ENCODE assay signal across 18 cellular contexts in genomic region chr9:89654025-89654662, GRCh38. TPM values are rescaled to one million over a fixed set of nuclear protein-coding genes. Genes with fewer than 3 reads are reported as not detected.
A peak's percentile ranks its signal among the peaks of the same experiment; 100 is the strongest.
DNase-seq lines count a peak whose midpoint lies in the region; ATAC-seq and TF ChIP-seq lines count a peak whose summit lies in the region.
"Had no signal": no experiment of that assay in that cellular context is flagged by ENCODE, and none has a peak within 500 bp of the region (broad histone marks: within the 10 kb centered on the region; RNA-seq: fewer than 3 reads in every experiment).

No MANE protein-coding gene starts in this region.

- H3F3A ChIP-seq in GM23338 (replicated peaks; ENCODE audit: low read depth): no peaks in the 10 kb centered on the region

- no peak for TF ChIP-seq EP300 in sigmoid colon (IDR thresholded peaks at IDR 0.05)

- H4K20me1 ChIP-seq in GM23338 (replicated peaks; ENCODE audit: insufficient read depth): no peaks in the 10 kb centered on the region

- H3K4me3 Mint-ChIP-seq in GM23338: no peak overlapping the region

- DNase-seq in GM23338 (ENCODE audit: low spot score) (no peak), body of pancreas (peak in 3 of 4 donors; percentile 53 to 63 (median 58)), right lobe of liver (peak; percentile 82 to 94 (median 93)), sigmoid colon (peak; percentile 70), WERI-Rb-1 (no peak)
- DNase-seq: COR-L47, DMS153, HCEC 1CT, KG1, NCI-H1436, NCI-H2081, NCI-H510A, PC-9, SJCRH30 had no signal

- TF ChIP-seq POLR2A in body of pancreas (IDR thresholded peaks at IDR 0.05) (no peak), right lobe of liver (IDR thresholded peaks at IDR 0.05) (no peak), sigmoid colon (IDR thresholded peaks at IDR 0.05) (no peak)

- H3K9me3 Mint-ChIP-seq in GM23338: no peaks in the 10 kb centered on the region; the same call in 2 of the 3 replicates

- peak; percentile 20; the same call in 2 of the 3 replicates for ATAC-seq in GM23338
- ATAC-seq in body of pancreas: peak; percentile 54
- ATAC-seq in right lobe of liver: peak; percentile 66 to 87 (median 77)
- no peak for ATAC-seq in HG03095 (IDR thresholded peaks at IDR 0.05; ENCODE audit: unreplicated experiment)
- no peak for ATAC-seq in GM21381 (IDR thresholded peaks at IDR 0.05; ENCODE audit: unreplicated experiment)
- ATAC-seq in HG03039 (IDR thresholded peaks at IDR 0.05; ENCODE audit: unreplicated experiment): no peak
- ATAC-seq: A549 had no signal

- no peak overlapping the region for H3K4me2 ChIP-seq in GM23338
- H3K4me2 ChIP-seq: A549, PC-9 had no signal

- peak overlapping the region; percentile 32; the same call in 1 of the 2 replicates for H2AFZ ChIP-seq in GM23338
- H2AFZ ChIP-seq: PC-9 had no signal

- H3K36me3 ChIP-seq in GM23338 (ENCODE audit: insufficient read depth): no peaks in the 10 kb centered on the region
- no peaks in the 10 kb centered on the region for H3K36me3 ChIP-seq in body of pancreas (replicated peaks in 1 of 2; ENCODE audit: insufficient read depth in 1 of 2, low read depth in 2 of 2)
- H3K36me3 ChIP-seq in right lobe of liver: no peaks in the 10 kb centered on the region
- H3K36me3 ChIP-seq in sigmoid colon: no peaks in the 10 kb centered on the region
- H3K36me3 ChIP-seq in WERI-Rb-1: no peaks in the 10 kb centered on the region
- H3K36me3 ChIP-seq: SJCRH30 had no signal

- 48 to 59% methylated on average over 7 of the region's 7 CpGs for WGBS in body of pancreas, 2 donors
- 29% methylated on average over 7 of the region's 7 CpGs for WGBS in right lobe of liver (ENCODE audit: insufficient coverage, low coverage, low lambda C conversion rate, missing lambda C conversion rate)
- 78 to 88% methylated on average over 7 of the region's 7 CpGs for WGBS in sigmoid colon, 2 donors

- H3K27me3 ChIP-seq in GM23338 (ENCODE audit: insufficient read depth) (no peaks in the 10 kb centered on the region), body of pancreas (no peaks in the 10 kb centered on the region), right lobe of liver (no peaks in the 10 kb centered on the region), sigmoid colon (no peaks in the 10 kb centered on the region), WERI-Rb-1 (ENCODE audit: insufficient read depth, low read depth, severe bottlenecking) (no peaks in the 10 kb centered on the region)

- intact Hi-C loops in body of pancreas (cut with DNase I): no loop called here
- intact Hi-C loops in right lobe of liver (cut with DNase I): loop anchor here in 1 of 2 donors (10.0 kb wide), 1 partner anchor 49 kb away; the partner anchor contains the start of gene GADD45G
- intact Hi-C loops in sigmoid colon (cut with DNase I): no loop called here

- no peak overlapping the region for H3K4me3 ChIP-seq in GM23338
- H3K4me3 ChIP-seq in body of pancreas: no peak overlapping the region
- H3K4me3 ChIP-seq in right lobe of liver: no peak overlapping the region
- H3K4me3 ChIP-seq in sigmoid colon: no peak overlapping the region
- H3K4me3 ChIP-seq in WERI-Rb-1 (ENCODE audit: low read depth, low read length): no peak overlapping the region
- H3K4me3 ChIP-seq: A549, PC-9, SJCRH30 had no signal

- no peak overlapping the region for H3K27ac Mint-ChIP-seq in GM23338

- H3K27ac ChIP-seq in GM23338 (ENCODE audit: low read depth): no peak overlapping the region
- H3K27ac ChIP-seq in body of pancreas: peak overlapping the region in 3 of 4 donors; percentile 47 to 64 (median 62)
- H3K27ac ChIP-seq in right lobe of liver: peak overlapping the region; percentile 70 to 98 (median 93)
- no peak overlapping the region for H3K27ac ChIP-seq in sigmoid colon
- no peak overlapping the region for H3K27ac ChIP-seq in WERI-Rb-1
- H3K27ac ChIP-seq: A549, PC-9, SJCRH30 had no signal

- H3K9me3 ChIP-seq in body of pancreas (no peaks in the 10 kb centered on the region), right lobe of liver (no peaks in the 10 kb centered on the region), sigmoid colon (no peaks in the 10 kb centered on the region), WERI-Rb-1 (ENCODE audit: severe bottlenecking) (no peaks in the 10 kb centered on the region)
- H3K9me3 ChIP-seq: A549, SJCRH30 had no signal

- no peaks in the 10 kb centered on the region for H3K79me2 ChIP-seq in GM23338 (replicated peaks; ENCODE audit: insufficient read depth)

- TF ChIP-seq CTCF in GM23338 (conservative IDR thresholded peaks at IDR 0.05; ENCODE audit: low read depth in 2 of 2) (no peak), body of pancreas (IDR thresholded peaks at IDR 0.05) (no peak), right lobe of liver (IDR thresholded peaks at IDR 0.05) (no peak), sigmoid colon (IDR thresholded peaks at IDR 0.05) (no peak), WERI-Rb-1 (IDR thresholded peaks at IDR 0.05; ENCODE audit: low read depth, low read length) (no peak)

- no peaks in the 10 kb centered on the region; the same call in 1 of the 3 replicates for H3K36me3 Mint-ChIP-seq in GM23338 (ENCODE audit: low read depth)

- peaks cover 46% of the 10 kb centered on the region for H3K4me1 Mint-ChIP-seq in GM23338

- no peaks in the 10 kb centered on the region for H3K9me2 ChIP-seq in GM23338 (ENCODE audit: insufficient read depth)

- H3K4me1 ChIP-seq in GM23338 (ENCODE audit: insufficient read depth): peaks cover 24% of the 10 kb centered on the region
- H3K4me1 ChIP-seq in body of pancreas: peaks cover 31% of the 10 kb centered on the region
- peaks cover 0 to 49% (median 22%) of the 10 kb centered on the region in 4 donors for H3K4me1 ChIP-seq in right lobe of liver
- H3K4me1 ChIP-seq in sigmoid colon: peaks cover 0 to 6% (median 0%) of the 10 kb centered on the region in 4 donors
- H3K4me1 ChIP-seq: A549, SJCRH30 had no signal

- peaks cover 11% of the 10 kb centered on the region for H3K27me3 Mint-ChIP-seq in GM23338 (ENCODE audit: insufficient read depth, low read depth, poor library complexity)

TF ChIP-seq in GM23338, 12 proteins besides CTCF, POLR2A, EP300 and RAD21:
- TF ChIP-seq EZH2phosphoT487 (IDR thresholded peaks at IDR 0.05; ENCODE audit: unreplicated experiment): no peak
- TF ChIP-seq ZNF331 (CRISPR knock-in tag; IDR thresholded peaks at IDR 0.05; ENCODE audit: low read depth): no peak
- TF ChIP-seq STAT1 (IDR thresholded peaks at IDR 0.05; ENCODE audit: unreplicated experiment): no peak
- no peak for TF ChIP-seq ZNF114 (CRISPR knock-in tag; IDR thresholded peaks at IDR 0.05)
- TF ChIP-seq REST (IDR thresholded peaks at IDR 0.05; ENCODE audit: unreplicated experiment): no peak
- TF ChIP-seq CREB1 (CRISPR knock-in tag; IDR thresholded peaks at IDR 0.05; ENCODE audit: low read depth): no peak
- no peak for TF ChIP-seq ETS1 (IDR thresholded peaks at IDR 0.05)
- TF ChIP-seq EZH2 (IDR thresholded peaks at IDR 0.05; ENCODE audit: low read depth, unreplicated experiment): no peak
- TF ChIP-seq POLR2AphosphoS5 (IDR thresholded peaks at IDR 0.05; ENCODE audit: low read depth): no peak
- TF ChIP-seq NANOG (IDR thresholded peaks at IDR 0.05; ENCODE audit: borderline replicate concordance): no peak

RNA-seq across cellular contexts. Expression of gene GADD45G, which starts 49.3 kb away (rescaled TPM):
- 12.7 and 15.8 TPM in 2 replicates for total RNA-seq in GM23338 (2014; rRNA removed; shearing (Covaris generic))
- 24.1 TPM in 2 replicates for polyA plus RNA-seq in GM23338 (2016; fragmentation: Nextera tagmentation; extraction: Ambion mirVana)
- 10 to 100 TPM; 30.3 to 54.2 TPM for total RNA-seq in body of pancreas
- total RNA-seq in right lobe of liver: 100 to 1,000 TPM in 2 of 6 experiments, 10 to 100 TPM in 4; 11.4 to 130 (median 30.9) TPM
- total RNA-seq in sigmoid colon: 10 to 100 TPM in 3 of 4 donors, 1 to 10 TPM in 1; 5.7 to 37.8 (median 17.3) TPM
- 10 to 100 TPM in 2 of 3 donors, 1 to 10 TPM in 1; 8.6 to 26.3 (median 21.0) TPM for polyA plus RNA-seq in sigmoid colon

Comparison
In these comparisons a context has a peak if more than half of its experiments do, and no peak if none do; other contexts are left out.
1. ATAC-seq: peak in GM23338 (single experiment), body of pancreas (single experiment) and right lobe of liver (4 of 4); none in HG03095 (single experiment), GM21381 (single experiment) and HG03039 (single experiment).
2. DNase-seq: peak in body of pancreas (3 of 4), right lobe of liver (3 of 3) and sigmoid colon (single experiment); none in GM23338 (single experiment) and WERI-Rb-1 (single experiment).
3. H3K27ac ChIP-seq: peak in body of pancreas (3 of 4) and right lobe of liver (3 of 3); none in GM23338 (single experiment), sigmoid colon (0 of 4) and WERI-Rb-1 (single experiment).